ENCODE assay signal across 9 cellular contexts in the genomic region with DNA sequence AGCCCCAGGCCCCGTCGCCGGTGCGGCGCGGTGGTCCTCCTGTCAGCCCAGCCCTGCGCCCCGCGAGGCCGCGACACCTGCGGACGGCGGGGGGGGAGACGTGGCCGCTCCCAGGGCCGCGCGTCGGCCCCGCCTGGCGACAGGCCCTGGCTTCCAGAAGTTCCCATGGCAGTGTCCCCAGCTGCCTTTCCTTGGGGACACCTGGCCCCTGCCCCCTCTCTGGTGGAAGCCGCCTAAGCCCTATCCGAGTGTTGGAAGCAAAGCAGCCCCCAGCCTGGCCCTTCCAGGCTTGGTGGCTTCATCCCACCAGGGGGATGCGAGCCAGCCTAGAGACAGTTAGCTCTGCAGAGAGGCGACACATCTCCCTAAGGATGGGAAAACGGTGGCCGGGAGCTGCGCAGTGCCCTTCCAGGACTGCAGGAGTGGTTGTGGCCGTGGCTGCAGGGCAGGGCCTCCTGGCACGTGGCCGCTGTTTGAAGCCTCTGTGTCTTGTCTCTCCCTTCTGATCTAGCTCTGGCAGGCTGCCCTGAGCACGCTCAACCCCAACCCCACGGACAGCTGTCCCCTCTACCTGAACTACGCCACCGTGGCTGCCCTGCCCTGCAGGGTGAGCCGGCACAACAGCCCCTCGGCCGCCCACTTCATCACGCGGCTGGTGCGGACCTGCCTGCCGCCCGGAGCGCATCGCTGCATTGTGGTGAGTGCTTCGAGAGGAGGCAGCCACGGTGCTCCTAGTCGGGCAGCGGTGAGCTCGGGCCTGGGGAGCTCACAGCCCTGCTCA. TPM values are rescaled to one million over a fixed set of nuclear protein-coding genes. Genes with fewer than 3 reads are reported as not detected.
DNase-seq lines count a peak whose midpoint lies in the region; ATAC-seq lines count a peak whose summit lies in the region.
"Had no signal": no experiment of that assay in that cellular context is flagged by ENCODE, and none has a peak within 500 bp of the region (broad histone marks: within the 10 kb centered on the region; RNA-seq: fewer than 3 reads in every experiment).

No MANE protein-coding gene starts in this region.

- H3K9me3 ChIP-seq in duodenal mucosa (ENCODE audit: control insufficient read depth in 1 of 2, low read length in 2 of 2), result no peaks in the 10 kb centered on the region
- H3K9me3 ChIP-seq in muscle layer of colon (ENCODE audit: low read length), result no peaks in the 10 kb centered on the region

- no peak for ATAC-seq in GM18498 (IDR thresholded peaks at IDR 0.05; ENCODE audit: unreplicated experiment)

- H3K4me1 ChIP-seq in duodenal mucosa (ENCODE audit: control insufficient read depth in 1 of 2, insufficient read depth in 2 of 2, low read length in 2 of 2) (peaks cover 30 to 42% of the 10 kb centered on the region in 2 donors), muscle layer of colon (ENCODE audit: insufficient read depth, low read length) (peaks cover 46% of the 10 kb centered on the region)

- H3K9ac ChIP-seq in duodenal mucosa (ENCODE audit: low read depth in 1 of 2, low read length in 2 of 2) (peak overlapping the region; percentile 63 to 79), muscle layer of colon (ENCODE audit: low read length) (no peak overlapping the region)

- H3K4me3 ChIP-seq in H7 (ENCODE audit: insufficient read depth, low read depth, low read length) (peak overlapping the region; percentile 5; the same call in 1 of the 2 replicates), duodenal mucosa (ENCODE audit: low read depth in 1 of 2, low read length in 2 of 2) (peak overlapping the region; percentile 66 to 71), muscle layer of colon (ENCODE audit: low read depth in 1 of 2, low read length in 2 of 2) (peak overlapping the region in 1 of 2 donors; percentile 63)
- H3K4me3 ChIP-seq: SK-N-MC had no signal

- H3K27me3 ChIP-seq in H7 (ENCODE audit: control insufficient read depth, insufficient read depth, low read length) (no peaks in the 10 kb centered on the region), duodenal mucosa (ENCODE audit: control insufficient read depth in 1 of 2, insufficient read depth in 2 of 2, low read length in 2 of 2) (no peaks in the 10 kb centered on the region), muscle layer of colon (ENCODE audit: control insufficient read depth in 1 of 2, insufficient read depth in 2 of 2, low read length in 2 of 2) (no peaks in the 10 kb centered on the region)

- peaks cover 6% of the 10 kb centered on the region for H3K36me3 ChIP-seq in H7 (replicated peaks; ENCODE audit: control insufficient read depth, insufficient read depth, low read length)
- peaks cover 11 to 28% of the 10 kb centered on the region in 2 donors for H3K36me3 ChIP-seq in duodenal mucosa (ENCODE audit: control insufficient read depth in 1 of 2, insufficient read depth in 2 of 2, low read length in 2 of 2)
- peaks cover 31% of the 10 kb centered on the region for H3K36me3 ChIP-seq in muscle layer of colon (ENCODE audit: insufficient read depth, low read length)

- H3K27ac ChIP-seq in duodenal mucosa (ENCODE audit: low read depth, low read length) (no peak overlapping the region), muscle layer of colon (ENCODE audit: low read depth, low read length) (peak overlapping the region; percentile 48)
- H3K27ac ChIP-seq: SK-N-MC had no signal

- peak; percentile 34 for DNase-seq in ELR (ENCODE audit: low read depth)
- DNase-seq in H7, result peak; percentile 70
- DNase-seq in RKO (ENCODE audit: low spot score), result peak; percentile 44
- DNase-seq in NK-92 treated with Interleukin-12 subunit alpha and Interleukin-12 subunit beta, amount 100 ng/mL, for 24 hours (lab: John Stamatoyannopoulos, UW), result no peak
- DNase-seq in NCI-H2081 treated with DMSO at 0.1 percent for 48 hours (lab: John Stamatoyannopoulos, UW), result no peak

RNA-seq across cellular contexts. Expression of gene NPEPL1, which starts 0.8 kb away (rescaled TPM):
- total RNA-seq in H7 (2014; rRNA removed; shearing (Covaris generic)), result 30.9 and 33.8 TPM in 2 replicates

RNA-seq across cellular contexts. Expression of gene STX16, which starts 42.3 kb away (rescaled TPM):
- 18.4 and 30.7 TPM in 2 replicates for total RNA-seq in H7 (2014; rRNA removed; shearing (Covaris generic))

Comparison
In these comparisons a context has a peak if more than half of its experiments do, and no peak if none do; other contexts are left out.
1. DNase-seq: peak in ELR (single experiment), H7 (single experiment) and RKO (single experiment); none in NK-92 treated with Interleukin-12 subunit alpha and Interleukin-12 subunit beta, amount 100 ng/mL, for 24 hours (single experiment) and NCI-H2081 treated with DMSO at 0.1 percent for 48 hours (single experiment).